In the genomic region with DNA sequence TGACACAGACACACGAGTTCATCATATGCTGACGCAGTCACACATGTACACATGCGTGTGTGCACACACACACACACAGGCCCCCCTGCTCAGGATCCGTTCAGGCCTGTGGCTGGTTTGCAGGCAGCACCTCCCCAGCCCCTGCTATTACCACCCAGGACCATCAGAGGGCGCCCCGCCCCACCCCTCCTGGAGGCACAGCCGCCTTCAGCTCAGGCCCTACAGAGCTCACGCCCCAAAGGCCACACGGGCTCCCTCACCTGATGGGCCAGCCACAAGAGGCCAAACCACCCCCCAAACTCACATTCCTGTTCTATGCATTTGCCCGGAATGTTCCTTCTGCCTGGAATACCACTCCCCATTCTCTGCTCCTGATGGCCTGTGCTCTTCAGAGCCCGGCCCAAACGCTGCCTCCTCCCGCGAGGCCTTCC, we compare ENCODE assay signal across 9 cellular contexts. TPM values are rescaled to one million over a fixed set of nuclear protein-coding genes. Genes with fewer than 3 reads are reported as not detected.
DNase-seq lines count a peak whose midpoint lies in the region; ATAC-seq, FAIRE-seq and TF ChIP-seq lines count a peak whose summit lies in the region.
"Not testable (repeated sequence)": the region's sequence is repeated elsewhere in the genome, so short reads cannot be mapped to it uniquely, and the experiment has no call there.
"Had no signal": no experiment of that assay in that cellular context is flagged by ENCODE, and none has a peak within 500 bp of the region (broad histone marks: within the 10 kb centered on the region; RNA-seq: fewer than 3 reads in every experiment).

No MANE protein-coding gene starts in this region.

- POLR2A ChIA-PET in A549 (lab: Yijun Ruan, JAX): not testable (repeated sequence)

- TF ChIP-seq POLR2A in A549 (IDR thresholded peaks at IDR 0.05; ENCODE audit: low read length): not testable (repeated sequence)

- peak; percentile 69 for TF ChIP-seq CTCF in A549 (IDR thresholded peaks at IDR 0.05)
- TF ChIP-seq CTCF in endothelial cell (IDR thresholded peaks at IDR 0.05; ENCODE audit: unreplicated experiment): peak; percentile 71

- not testable (repeated sequence) for TF ChIP-seq EP300 in A549 (IDR thresholded peaks at IDR 0.05)

- not testable (repeated sequence) for H3K27ac Mint-ChIP-seq in endothelial cell (ENCODE audit: unreplicated experiment)

- DNase-seq in A549 (ENCODE audit: low read depth in 1 of 2, low spot score in 1 of 2) (peak; percentile 79), MV-4-11 (lab: John Stamatoyannopoulos, UW) (peak; percentile 66), SW 1271 (lab: John Stamatoyannopoulos, UW) (peak; percentile 24 to 26), endothelial cell (ENCODE audit: low spot score) (peak; percentile 99), medulla oblongata (ENCODE audit: extremely low spot score) (peak; percentile 50)
- DNase-seq in activated T-helper 1 cell treated with anti-CD3 and anti-CD28 coated beads, Interleukin-2, amount 50 U/mL, for 16 hours (ENCODE audit: low read depth in 1 of 2, low spot score in 1 of 2): peak; percentile 54 to 57
- peak; percentile 84 to 85 for DNase-seq in stimulated activated CD4-positive, alpha-beta T cell treated with anti-CD3 and anti-CD28 coated beads, Interleukin-2, amount 100 ng/mL, for 48 hours

- H3K9me3 Mint-ChIP-seq in endothelial cell (ENCODE audit: unreplicated experiment): not testable (repeated sequence)

- H3K4me2 ChIP-seq in A549: not testable (repeated sequence)

- not testable (repeated sequence) for H3K4me3 Mint-ChIP-seq in endothelial cell (ENCODE audit: unreplicated experiment)

- CTCF ChIA-PET in A549 (lab: Yijun Ruan, JAX): interaction anchor here (0.5 to 23.4 kb wide), 45 partner anchors 9 to 1382 kb away, joined by 3 to 394 read pairs (median 5); partner anchors contain the start of genes CSPG4, IMP3, MAN2C1 and PTPN9

- peak; percentile 94 for FAIRE-seq in A549 (lab: Jason Lieb, UNC)

- 40% methylated on average over 11 of the region's 14 CpGs for WGBS in A549 (ENCODE audit: missing lambda C conversion rate)

- not testable (repeated sequence) for H3K27ac ChIP-seq in A549

- peak; percentile 68 to 73 for TF ChIP-seq RAD21 in A549 (conservative IDR thresholded peaks at IDR 0.05 in 1 of 2, IDR thresholded peaks at IDR 0.05 in 1 of 2)

- not testable (repeated sequence) for H3K9me3 ChIP-seq in A549

- H3K4me3 ChIP-seq in A549: not testable (repeated sequence)

- H3K4me1 ChIP-seq in A549: not testable (repeated sequence)

- H3K36me3 Mint-ChIP-seq in endothelial cell (ENCODE audit: low read depth, unreplicated experiment): not testable (repeated sequence)

- not testable (repeated sequence) for H3K4me1 Mint-ChIP-seq in endothelial cell (ENCODE audit: unreplicated experiment)

- H3K27me3 Mint-ChIP-seq in endothelial cell (ENCODE audit: unreplicated experiment): peaks cover 12% of the 10 kb centered on the region

- ATAC-seq in A549 (peak; percentile 60 to 88), GM18868 (IDR thresholded peaks at IDR 0.05; ENCODE audit: unreplicated experiment) (peak; percentile 56)

TF ChIP-seq in A549, 52 proteins besides CTCF, POLR2A, EP300 and RAD21:
- peak; percentile 70 for TF ChIP-seq SMC3 (IDR thresholded peaks at IDR 0.05)

RNA-seq across cellular contexts. Expression of gene CSPG4, which starts 26.4 kb away (rescaled TPM):
- 0.01 TPM in 2 replicates for polyA plus RNA-seq in A549 (2011; rRNA removed)
- 0.01 and 0.03 TPM in 2 replicates for polyA plus RNA-seq in A549 (2012; cell fraction: cytosol; rRNA removed)
- 0.05 and 0.12 TPM in 2 replicates for polyA plus RNA-seq in A549 (2012; cell fraction: nucleus; rRNA removed)
- 0.01 to 0.06 TPM (median 0.04 TPM) in 3 replicates for polyA plus RNA-seq in A549 (2017; fragmentation: RNase III; extraction: RNeasy Plus Mini Kit Qiagen cat#74134 plus additional on column Dnase treatment)
- polyA minus RNA-seq in A549 (2011; rRNA and poly(A)+ RNA removed): not detected in 2 replicates
- total RNA-seq in endothelial cell (ENCODE audit: unreplicated experiment): 0.18 TPM
- polyA plus RNA-seq: IgD-negative memory B cell had no signal

RNA-seq across cellular contexts. Expression of gene SNX33, which starts 38.5 kb away (rescaled TPM):
- polyA plus RNA-seq in A549 (2011; rRNA removed) (8.4 and 10.7 TPM in 2 replicates), A549 (2017; fragmentation: RNase III; extraction: RNeasy Plus Mini Kit Qiagen cat#74134 plus additional on column Dnase treatment) (8.1 to 11.6 TPM (median 11.2 TPM) in 3 replicates)
- polyA plus RNA-seq in A549 (2012; cell fraction: cytosol; rRNA removed): 5.3 and 7.3 TPM in 2 replicates
- polyA plus RNA-seq in A549 (2012; cell fraction: nucleus; rRNA removed): 9.0 and 10.2 TPM in 2 replicates
- 19.7 and 21.2 TPM in 2 replicates for polyA minus RNA-seq in A549 (2011; rRNA and poly(A)+ RNA removed)
- total RNA-seq in endothelial cell (ENCODE audit: unreplicated experiment): 17.3 TPM

RNA-seq across cellular contexts. Expression of gene IMP3, which starts 46.2 kb away (rescaled TPM):
- polyA plus RNA-seq in A549 (2011; rRNA removed): 80.6 and 94.7 TPM in 2 replicates
- polyA plus RNA-seq in A549 (2012; cell fraction: cytosol; rRNA removed): 152 and 188 TPM in 2 replicates
- 182 and 230 TPM in 2 replicates for polyA plus RNA-seq in A549 (2012; cell fraction: nucleus; rRNA removed)
- polyA plus RNA-seq in A549 (2017; fragmentation: RNase III; extraction: RNeasy Plus Mini Kit Qiagen cat#74134 plus additional on column Dnase treatment): 87.1 to 90.0 TPM (median 88.6 TPM) in 3 replicates
- polyA minus RNA-seq in A549 (2011; rRNA and poly(A)+ RNA removed): 24.8 and 25.0 TPM in 2 replicates
- total RNA-seq in endothelial cell (ENCODE audit: unreplicated experiment): 33.5 TPM

Comparison
In these comparisons a context has a peak if more than half of its experiments do, and no peak if none do; other contexts are left out.
1. DNase-seq: peak in every context shown above with its lines; median percentile 99 in endothelial cell; 84 in stimulated activated CD4-positive, alpha-beta T cell treated with anti-CD3 and anti-CD28 coated beads, Interleukin-2, amount 100 ng/mL, for 48 hours; 79 in A549; 66 in MV-4-11; 56 in activated T-helper 1 cell treated with anti-CD3 and anti-CD28 coated beads, Interleukin-2, amount 50 U/mL, for 16 hours; 50 in medulla oblongata; 25 in SW 1271.